In the genomic region with DNA sequence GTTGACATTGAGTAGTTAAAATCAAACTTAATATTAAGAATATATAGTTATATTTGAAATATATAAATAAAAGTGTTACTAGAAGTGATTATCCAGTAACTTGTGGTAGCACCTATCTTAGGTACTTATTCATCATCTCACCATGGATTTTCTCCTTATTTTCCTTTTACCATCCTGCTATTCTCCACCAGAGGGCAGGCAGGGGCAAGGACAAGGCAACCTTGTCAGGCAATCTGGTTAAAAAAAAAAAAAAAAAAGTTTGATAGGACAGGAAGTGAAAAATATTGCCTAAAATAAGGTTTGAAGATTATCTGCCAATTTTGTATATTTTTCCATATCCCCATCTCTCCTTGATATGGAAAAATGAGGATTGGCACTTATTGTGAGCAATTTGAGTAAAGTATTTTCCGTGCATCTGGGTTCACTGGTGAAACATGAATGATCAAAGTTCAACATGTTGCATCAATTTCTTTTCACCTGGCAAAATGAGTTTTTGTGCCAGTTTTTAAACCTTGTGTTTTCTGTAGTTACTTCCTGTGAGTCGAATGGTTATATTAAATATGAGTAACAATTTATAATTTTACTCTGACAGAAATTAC, we compare ENCODE assay signal across 9 cellular contexts.
A peak's percentile ranks its signal among the peaks of the same experiment; 100 is the strongest.
DNase-seq lines count a peak whose midpoint lies in the region; ATAC-seq, FAIRE-seq and TF ChIP-seq lines count a peak whose summit lies in the region.
"Had no signal": no experiment of that assay in that cellular context is flagged by ENCODE, and none has a peak within 500 bp of the region (broad histone marks: within the 10 kb centered on the region; RNA-seq: fewer than 3 reads in every experiment).

No MANE protein-coding gene starts in this region.

- CTCF ChIA-PET in RWPE1 (lab: Yijun Ruan, JAX), result interaction anchor here (0.6 kb wide), 1 partner anchor 720 kb away, joined by 3 read pairs; no protein-coding TSS in a partner anchor

- intact Hi-C loops in pancreas (cut with DNase I), result loop anchor here in 1 of 3 donors (10.0 kb wide), 1 partner anchor 760 kb away; no protein-coding TSS in a partner anchor

- no peaks in the 10 kb centered on the region for H3K27me3 ChIP-seq in pancreas

- ATAC-seq in GM18870 (IDR thresholded peaks at IDR 0.05; ENCODE audit: unreplicated experiment) (peak; percentile 70), pancreas (peak in 3 of 4 donors; percentile 75 to 79 (median 78))

- no peaks in the 10 kb centered on the region for H3K9me3 ChIP-seq in pancreas

- no peak for FAIRE-seq in HTR-8/SVneo (lab: Jason Lieb, UNC)
- FAIRE-seq in pancreas (lab: Jason Lieb, UNC), result peak; percentile 94

- POLR2A ChIA-PET in RWPE1 (lab: Yijun Ruan, JAX; ENCODE audit: low non-redundant PET), result no interaction called here

- DNase-seq in COLO668 (lab: John Stamatoyannopoulos, UW; ENCODE audit: unreplicated experiment) (peak; percentile 65), HTR-8/SVneo (ENCODE audit: insufficient read length, low spot score) (peak; percentile 15), RWPE1 (ENCODE audit: low spot score) (peak; percentile 17), fibroblast of mammary gland (ENCODE audit: low read depth) (peak; percentile 62), pancreas (peak in 3 of 6 donors; percentile 8 to 39 (median 37)), GOT3 (lab: John Stamatoyannopoulos, UW) (no peak)
- DNase-seq in activated CD8-positive, alpha-beta memory T cell treated with anti-CD3 and anti-CD28 coated beads, Interleukin-2, amount 50 U/mL, for 48 hours, result no peak
- DNase-seq: naive B cell had no signal

- H3K27ac ChIP-seq in RWPE1 (no peak overlapping the region), pancreas (no peak overlapping the region)

- no peaks in the 10 kb centered on the region for H3K4me1 ChIP-seq in pancreas

- H3K4me3 ChIP-seq in fibroblast of mammary gland (ENCODE audit: control insufficient read depth, low read depth, low read length) (no peak overlapping the region), pancreas (no peak overlapping the region)

- H3K36me3 ChIP-seq in pancreas, result no peaks in the 10 kb centered on the region

- WGBS in pancreas, 2 donors, result 16 to 20% methylated on average over 2 of the region's 2 CpGs

- TF ChIP-seq CTCF in RWPE1 (conservative IDR thresholded peaks at IDR 0.05; ENCODE audit: low read depth) (peak; percentile 76), fibroblast of mammary gland (conservative IDR thresholded peaks at IDR 0.05; ENCODE audit: control insufficient read depth, insufficient read depth, low read depth, low read length) (peak; percentile 90), pancreas (IDR thresholded peaks at IDR 0.05) (peak; percentile 29 to 64 (median 52))

Comparison
In these comparisons a context has a peak if more than half of its experiments do, and no peak if none do; other contexts are left out.
1. DNase-seq: peak in COLO668 (single experiment), HTR-8/SVneo (single experiment), RWPE1 (single experiment) and fibroblast of mammary gland (single experiment); none in GOT3 (single experiment) and activated CD8-positive, alpha-beta memory T cell treated with anti-CD3 and anti-CD28 coated beads, Interleukin-2, amount 50 U/mL, for 48 hours (single experiment).
2. Peak in every context shown above with its lines, with median percentiles within 50 percentile points of each other: CTCF ChIP-seq.